ENCODE assay signal across 8 cellular contexts in genomic region chr3:192514081-192514753, GRCh38.
DNase-seq lines count a peak whose midpoint lies in the region; ATAC-seq and TF ChIP-seq lines count a peak whose summit lies in the region.

No MANE protein-coding gene starts in this region.

- CTCF ChIA-PET in activated CD8-positive, alpha-beta memory T cell treated with anti-CD3 and anti-CD28 coated beads, Interleukin-2, amount 10 ng/mL, durations not matched to agents 7 days and 5 days (lab: Charles Lee), result no interaction called here

- no peak for ATAC-seq in activated CD8-positive, alpha-beta memory T cell treated with anti-CD3 and anti-CD28 coated beads, Interleukin-2, amount 10 ng/mL, durations not matched to agents 7 days and 5 days
- ATAC-seq in HG03354 (IDR thresholded peaks at IDR 0.05; ENCODE audit: poor library complexity, severe bottlenecking, unreplicated experiment), result no peak

- intact Hi-C loops in esophagus squamous epithelium (cut with DNase I), result no loop called here

- H3K4me2 ChIP-seq in GM23248 (ENCODE audit: unreplicated experiment), result no peak overlapping the region
- H3K4me2 ChIP-seq in parathyroid adenoma (ENCODE audit: low read length), result peak overlapping the region; percentile 85

- H3K9me2 ChIP-seq in GM23248 (ENCODE audit: insufficient read depth), result no peaks in the 10 kb centered on the region

- H3K4me1 Mint-ChIP-seq in activated CD8-positive, alpha-beta memory T cell treated with anti-CD3 and anti-CD28 coated beads, Interleukin-2, amount 10 ng/mL, durations not matched to agents 7 days and 5 days, result no peaks in the 10 kb centered on the region

- H3K9me3 Mint-ChIP-seq in activated CD8-positive, alpha-beta memory T cell treated with anti-CD3 and anti-CD28 coated beads, Interleukin-2, amount 10 ng/mL, durations not matched to agents 7 days and 5 days (ENCODE audit: low read depth), result no peaks in the 10 kb centered on the region

- DNase-seq in GM23248 (peak; percentile 8), NCI-H748 (lab: John Stamatoyannopoulos, UW; ENCODE audit: unreplicated experiment) (peak; percentile 57), esophagus squamous epithelium (lab: John Stamatoyannopoulos, UW) (no peak), inferior parietal cortex (ENCODE audit: extremely low spot score) (no peak)
- DNase-seq in activated CD8-positive, alpha-beta memory T cell treated with anti-CD3 and anti-CD28 coated beads, Interleukin-2, amount 10 ng/mL, durations not matched to agents 7 days and 5 days, result no peak
- DNase-seq in activated naive CD4-positive, alpha-beta T cell treated with Interleukin-2 at 50 U/mL for 16 hours, result no peak

- peaks cover 41% of the 10 kb centered on the region for H3K27me3 Mint-ChIP-seq in activated CD8-positive, alpha-beta memory T cell treated with anti-CD3 and anti-CD28 coated beads, Interleukin-2, amount 10 ng/mL, durations not matched to agents 7 days and 5 days

- in situ Hi-C loops in GM23248 (cut with MboI), result no loop called here

- WGBS in GM23248 (ENCODE audit: low coverage in 1 of 2, low lambda C conversion rate in 2 of 2, missing lambda C conversion rate in 2 of 2), 2 experiments, result 4 to 5% methylated on average over 39 of the region's 39 CpGs
- 11 to 17% methylated on average over 21 to 22 of the region's 39 CpGs for WGBS in esophagus squamous epithelium, 2 donors

- no peak overlapping the region for H3K4me3 Mint-ChIP-seq in activated CD8-positive, alpha-beta memory T cell treated with anti-CD3 and anti-CD28 coated beads, Interleukin-2, amount 10 ng/mL, durations not matched to agents 7 days and 5 days

- no peaks in the 10 kb centered on the region for H3K79me2 ChIP-seq in GM23248 (ENCODE audit: insufficient read depth)
- H3K79me2 ChIP-seq in parathyroid adenoma, result no peaks in the 10 kb centered on the region

- no peak overlapping the region for H3K27ac Mint-ChIP-seq in activated CD8-positive, alpha-beta memory T cell treated with anti-CD3 and anti-CD28 coated beads, Interleukin-2, amount 10 ng/mL, durations not matched to agents 7 days and 5 days

- no peak overlapping the region for H3K9ac ChIP-seq in GM23248
- no peak overlapping the region for H3K9ac ChIP-seq in parathyroid adenoma

- TF ChIP-seq CTCF in esophagus squamous epithelium (IDR thresholded peaks at IDR 0.05), result no peak
- no peak for TF ChIP-seq CTCF in parathyroid adenoma (IDR thresholded peaks at IDR 0.05)

- no peaks in the 10 kb centered on the region; the same call in 1 of the 2 replicates for H3K4me1 ChIP-seq in GM23248 (ENCODE audit: insufficient read depth)
- H3K4me1 ChIP-seq in esophagus squamous epithelium, result peaks cover 0 to 21% (median 7%) of the 10 kb centered on the region in 3 donors
- no peaks in the 10 kb centered on the region for H3K4me1 ChIP-seq in parathyroid adenoma

- H3K36me3 ChIP-seq in GM23248 (ENCODE audit: low read depth) (no peaks in the 10 kb centered on the region), esophagus squamous epithelium (no peaks in the 10 kb centered on the region), parathyroid adenoma (ENCODE audit: control insufficient read depth, insufficient read depth, low read length) (no peaks in the 10 kb centered on the region)

- TF ChIP-seq POLR2A in esophagus squamous epithelium (IDR thresholded peaks at IDR 0.05), result no peak

- peaks cover 25% of the 10 kb centered on the region for H3K27me3 ChIP-seq in GM23248 (replicated peaks; ENCODE audit: insufficient read depth)
- peaks cover 0 to 59% (median 2%) of the 10 kb centered on the region in 4 donors for H3K27me3 ChIP-seq in esophagus squamous epithelium
- H3K27me3 ChIP-seq in parathyroid adenoma (ENCODE audit: control insufficient read depth, insufficient read depth, low read length), result no peaks in the 10 kb centered on the region

- H2AFZ ChIP-seq in GM23248 (no peak overlapping the region), parathyroid adenoma (peak overlapping the region; percentile 82)

- H4K20me1 ChIP-seq in GM23248 (ENCODE audit: insufficient read depth), result no peaks in the 10 kb centered on the region

- H3K27ac ChIP-seq in GM23248 (no peak overlapping the region), esophagus squamous epithelium (no peak overlapping the region), parathyroid adenoma (peak overlapping the region; percentile 48)

- H3F3A ChIP-seq in GM23248 (ENCODE audit: insufficient read depth), result no peaks in the 10 kb centered on the region

- no peaks in the 10 kb centered on the region for H3K36me3 Mint-ChIP-seq in activated CD8-positive, alpha-beta memory T cell treated with anti-CD3 and anti-CD28 coated beads, Interleukin-2, amount 10 ng/mL, durations not matched to agents 7 days and 5 days

- H3K4me3 ChIP-seq in GM23248, result peak overlapping the region; percentile 23; the same call in 1 of the 2 replicates
- peak overlapping the region; percentile 30 to 63 (median 46) for H3K4me3 ChIP-seq in esophagus squamous epithelium
- peak overlapping the region; percentile 51 for H3K4me3 ChIP-seq in parathyroid adenoma (ENCODE audit: low read depth, low read length)

- H3K9me3 ChIP-seq in GM23248 (ENCODE audit: low read depth) (no peaks in the 10 kb centered on the region), esophagus squamous epithelium (no peaks in the 10 kb centered on the region), parathyroid adenoma (ENCODE audit: control insufficient read depth, low read length) (no peaks in the 10 kb centered on the region)

Comparison
In these comparisons a context has a peak if more than half of its experiments do, and no peak if none do; other contexts are left out.
1. DNase-seq: peak in GM23248 (single experiment) and NCI-H748 (single experiment); none in esophagus squamous epithelium (single experiment), activated CD8-positive, alpha-beta memory T cell treated with anti-CD3 and anti-CD28 coated beads, Interleukin-2, amount 10 ng/mL, durations not matched to agents 7 days and 5 days (single experiment), activated naive CD4-positive, alpha-beta T cell treated with Interleukin-2 at 50 U/mL for 16 hours (single experiment) and inferior parietal cortex (single experiment).
2. Peak in every context shown above with its lines, with median percentiles within 50 percentile points of each other: H3K4me3 ChIP-seq.